In genomic region chr16:15785386-15786059, GRCh38 we compare ENCODE assay signal across 15 cellular contexts.
DNase-seq lines count a peak whose midpoint lies in the region; ATAC-seq and TF ChIP-seq lines count a peak whose summit lies in the region.
"Had no signal": no experiment of that assay in that cellular context is flagged by ENCODE, and none has a peak within 500 bp of the region (broad histone marks: within the 10 kb centered on the region; RNA-seq: fewer than 3 reads in every experiment).

No MANE protein-coding gene starts in this region.

- no peak for TF ChIP-seq POLR2A in gastroesophageal sphincter (IDR thresholded peaks at IDR 0.05)

- 30 to 46% methylated on average over 2 to 8 of the region's 14 CpGs for WGBS in gastroesophageal sphincter (ENCODE audit: low coverage in 1 of 2), 2 donors

- ATAC-seq in gastroesophageal sphincter (no peak), GM21381 (IDR thresholded peaks at IDR 0.05; ENCODE audit: unreplicated experiment) (no peak), HG03025 (IDR thresholded peaks at IDR 0.05; ENCODE audit: low FRiP score, unreplicated experiment) (no peak)

- H3K4me3 ChIP-seq in gastroesophageal sphincter (no peak overlapping the region), stomach smooth muscle (ENCODE audit: low read length in 2 of 2) (peak overlapping the region in 1 of 2 donors; percentile 15)

- no peak for TF ChIP-seq CTCF in gastroesophageal sphincter (IDR thresholded peaks at IDR 0.05)

- H3K27ac ChIP-seq in gastroesophageal sphincter (peak overlapping the region; percentile 76 to 79 (median 78)), stomach smooth muscle (ENCODE audit: low read length) (peak overlapping the region; percentile 80), caudate nucleus (ENCODE audit: low read depth, low read length) (no peak overlapping the region)

- peaks cover 0 to 66% of the 10 kb centered on the region in 2 donors for H3K36me3 ChIP-seq in gastroesophageal sphincter
- H3K36me3 ChIP-seq in stomach smooth muscle (ENCODE audit: control insufficient read depth in 2 of 2, insufficient read depth in 2 of 2, low read length in 2 of 2), result peaks cover 68 to 71% of the 10 kb centered on the region in 2 donors

- H3K4me1 ChIP-seq in gastroesophageal sphincter (peaks cover 3 to 99% (median 4%) of the 10 kb centered on the region in 3 donors), stomach smooth muscle (ENCODE audit: control insufficient read depth, insufficient read depth, low read length) (peaks cover 77% of the 10 kb centered on the region)

- peak overlapping the region; percentile 14 to 36 for H3K9ac ChIP-seq in stomach smooth muscle (ENCODE audit: low read length in 2 of 2)

- TF ChIP-seq EP300 in gastroesophageal sphincter (IDR thresholded peaks at IDR 0.05), result no peak

- DNase-seq in HT1080 (ENCODE audit: low read depth) (peak; percentile 9), RKO (ENCODE audit: low spot score) (peak; percentile 9), caudate nucleus (lab: John Stamatoyannopoulos, UW) (no peak)
- DNase-seq: CD4-positive, alpha-beta T cell; GOT3; KBM-7; NCI-H1092; NCI-H2107; NCI-H446 treated with DMSO at 0.1 percent for 48 hours; NCI-H748 treated with DMSO at 0.1 percent for 48 hours; Right ventricle myocardium superior had no signal

- H3K27me3 ChIP-seq in gastroesophageal sphincter, result no peaks in the 10 kb centered on the region
- no peaks in the 10 kb centered on the region for H3K27me3 ChIP-seq in stomach smooth muscle (ENCODE audit: control insufficient read depth in 1 of 2, insufficient read depth in 2 of 2, low read length in 2 of 2)

- no peaks in the 10 kb centered on the region for H3K9me3 ChIP-seq in gastroesophageal sphincter
- H3K9me3 ChIP-seq in stomach smooth muscle (ENCODE audit: control insufficient read depth in 2 of 2, low read length in 2 of 2), result no peaks in the 10 kb centered on the region

Comparison
In these comparisons a context has a peak if more than half of its experiments do, and no peak if none do; other contexts are left out.
1. DNase-seq: peak in HT1080 (single experiment) and RKO (single experiment); none in caudate nucleus (0 of 61).